In genomic region chr6:137497722-137498463, GRCh38 we compare ENCODE assay signal across 1 cellular context.
TF ChIP-seq lines count a peak whose summit lies in the region.

No MANE protein-coding gene starts in this region.

TF ChIP-seq in HEK293, 187 proteins besides CTCF, POLR2A, EP300 and RAD21 (continued from another document):
- TF ChIP-seq ELK4 (IDR thresholded peaks at IDR 0.05; ENCODE audit: borderline replicate concordance, low read depth, low read length) (no peak), ZNF768 (tag by site-specific recombination; IDR thresholded peaks at IDR 0.05) (no peak), ZNF510 (tag by site-specific recombination; IDR thresholded peaks at IDR 0.05; ENCODE audit: insufficient replicate concordance) (no peak), EGR2 (tag by site-specific recombination; IDR thresholded peaks at IDR 0.05; ENCODE audit: low read depth) (peak; percentile 30; the same call in 1 of the 2 replicates), ZNF76 (tag by site-specific recombination; IDR thresholded peaks at IDR 0.05; ENCODE audit: borderline replicate concordance, low read depth) (no peak), PRDM4 (tag by site-specific recombination; IDR thresholded peaks at IDR 0.05) (no peak), ZBTB48 (tag by site-specific recombination; IDR thresholded peaks at IDR 0.05) (peak; percentile 83; the same call in 1 of the 2 replicates), ZNF544 (tag by site-specific recombination; IDR thresholded peaks at IDR 0.05) (no peak), ZSCAN30 (tag by site-specific recombination; IDR thresholded peaks at IDR 0.05) (no peak), ZFHX2 (tag by site-specific recombination; conservative IDR thresholded peaks at IDR 0.05) (peak; percentile 65), ZNF777 (tag by site-specific recombination; IDR thresholded peaks at IDR 0.05; ENCODE audit: borderline replicate concordance) (peak; percentile 33; the same call in 1 of the 2 replicates), ZBTB10 (tag by site-specific recombination; IDR thresholded peaks at IDR 0.05) (no peak), ZNF571 (tag by site-specific recombination; IDR thresholded peaks at IDR 0.05) (no peak), ZNF600 (tag by site-specific recombination; IDR thresholded peaks at IDR 0.05) (0 out of 2 replicates have a peak, but pooled peaks have one; percentile 16), WT1 (tag by site-specific recombination; IDR thresholded peaks at IDR 0.05) (no peak), KLF8 (tag by site-specific recombination; IDR thresholded peaks at IDR 0.05) (peak; percentile 29; the same call in 1 of the 2 replicates), ZNF266 (tag by site-specific recombination; IDR thresholded peaks at IDR 0.05; ENCODE audit: low read depth) (no peak), ZNF629 (tag by site-specific recombination; IDR thresholded peaks at IDR 0.05) (no peak), HOXC10 (CRISPR knock-in tag; IDR thresholded peaks at IDR 0.05) (0 out of 2 replicates have a peak, but pooled peaks have one; percentile 20), ZNF10 (tag by site-specific recombination; IDR thresholded peaks at IDR 0.05) (no peak), PRDM1 (tag by site-specific recombination; IDR thresholded peaks at IDR 0.05) (no peak), ZNF664 (tag by site-specific recombination; IDR thresholded peaks at IDR 0.05) (no peak), ZNF624 (tag by site-specific recombination; IDR thresholded peaks at IDR 0.05) (no peak), ZBTB26 (tag by site-specific recombination; optimal IDR thresholded peaks at IDR 0.05) (peak; percentile 90), ZBTB8A (tag by site-specific recombination; IDR thresholded peaks at IDR 0.05) (peak; percentile 61; the same call in 1 of the 2 replicates), ZIC2 (tag by site-specific recombination; IDR thresholded peaks at IDR 0.05) (peak; percentile 80), ZBTB17 (tag by site-specific recombination; IDR thresholded peaks at IDR 0.05) (peak; percentile 82; the same call in 1 of the 2 replicates), AEBP2 (tag by site-specific recombination; IDR thresholded peaks at IDR 0.05; ENCODE audit: borderline replicate concordance) (no peak), KLF9 (tag by site-specific recombination; IDR thresholded peaks at IDR 0.05; ENCODE audit: low read depth) (peak; percentile 32; the same call in 1 of the 2 replicates), SCRT1 (tag by site-specific recombination; IDR thresholded peaks at IDR 0.05; ENCODE audit: borderline replicate concordance) (peak; percentile 80; the same call in 1 of the 2 replicates), ZNF654 (tag by site-specific recombination; IDR thresholded peaks at IDR 0.05; ENCODE audit: low read depth) (no peak), ZBTB6 (tag by site-specific recombination; IDR thresholded peaks at IDR 0.05) (no peak), OVOL3 (tag by site-specific recombination; IDR thresholded peaks at IDR 0.05) (no peak), SALL2 (tag by site-specific recombination; IDR thresholded peaks at IDR 0.05; ENCODE audit: borderline replicate concordance) (no peak), ZNF341 (tag by site-specific recombination; IDR thresholded peaks at IDR 0.05; ENCODE audit: low read depth) (peak; percentile 95), ZNF670 (tag by site-specific recombination; IDR thresholded peaks at IDR 0.05; ENCODE audit: low read depth) (no peak), SCRT2 (tag by site-specific recombination; IDR thresholded peaks at IDR 0.05) (peak; percentile 99), ZNF324 (tag by site-specific recombination; IDR thresholded peaks at IDR 0.05) (no peak), ZNF202 (tag by site-specific recombination; IDR thresholded peaks at IDR 0.05; ENCODE audit: borderline replicate concordance) (no peak), ZNF335 (tag by site-specific recombination; conservative IDR thresholded peaks at IDR 0.05) (peak; percentile 32; the same call in 1 of the 2 replicates), BCL11B (tag by site-specific recombination; IDR thresholded peaks at IDR 0.05; ENCODE audit: low read depth) (no peak), ZNF830 (tag by site-specific recombination; IDR thresholded peaks at IDR 0.05; ENCODE audit: low read depth) (no peak), ZNF398 (tag by site-specific recombination; IDR thresholded peaks at IDR 0.05) (no peak), ZNF174 (tag by site-specific recombination; IDR thresholded peaks at IDR 0.05) (no peak), ZNF776 (tag by site-specific recombination; IDR thresholded peaks at IDR 0.05; ENCODE audit: borderline replicate concordance) (no peak), ZNF16 (tag by site-specific recombination; IDR thresholded peaks at IDR 0.05; ENCODE audit: low read depth) (no peak), PRDM6 (tag by site-specific recombination; IDR thresholded peaks at IDR 0.05) (no peak), GLI4 (tag by site-specific recombination; IDR thresholded peaks at IDR 0.05) (no peak), ZSCAN16 (tag by site-specific recombination; IDR thresholded peaks at IDR 0.05) (no peak), ZNF658 (tag by site-specific recombination; IDR thresholded peaks at IDR 0.05) (no peak), ZNF596 (tag by site-specific recombination; IDR thresholded peaks at IDR 0.05) (no peak), GLIS2 (tag by site-specific recombination; IDR thresholded peaks at IDR 0.05) (peak; percentile 54), ZNF645 (tag by site-specific recombination; IDR thresholded peaks at IDR 0.05) (no peak), ZEB2 (tag by site-specific recombination; IDR thresholded peaks at IDR 0.05) (peak; percentile 45; the same call in 1 of the 2 replicates), ZNF140 (tag by site-specific recombination; IDR thresholded peaks at IDR 0.05) (no peak)
